Comparison of ENCODE assay signal across 1 cellular context in the genomic region with DNA sequence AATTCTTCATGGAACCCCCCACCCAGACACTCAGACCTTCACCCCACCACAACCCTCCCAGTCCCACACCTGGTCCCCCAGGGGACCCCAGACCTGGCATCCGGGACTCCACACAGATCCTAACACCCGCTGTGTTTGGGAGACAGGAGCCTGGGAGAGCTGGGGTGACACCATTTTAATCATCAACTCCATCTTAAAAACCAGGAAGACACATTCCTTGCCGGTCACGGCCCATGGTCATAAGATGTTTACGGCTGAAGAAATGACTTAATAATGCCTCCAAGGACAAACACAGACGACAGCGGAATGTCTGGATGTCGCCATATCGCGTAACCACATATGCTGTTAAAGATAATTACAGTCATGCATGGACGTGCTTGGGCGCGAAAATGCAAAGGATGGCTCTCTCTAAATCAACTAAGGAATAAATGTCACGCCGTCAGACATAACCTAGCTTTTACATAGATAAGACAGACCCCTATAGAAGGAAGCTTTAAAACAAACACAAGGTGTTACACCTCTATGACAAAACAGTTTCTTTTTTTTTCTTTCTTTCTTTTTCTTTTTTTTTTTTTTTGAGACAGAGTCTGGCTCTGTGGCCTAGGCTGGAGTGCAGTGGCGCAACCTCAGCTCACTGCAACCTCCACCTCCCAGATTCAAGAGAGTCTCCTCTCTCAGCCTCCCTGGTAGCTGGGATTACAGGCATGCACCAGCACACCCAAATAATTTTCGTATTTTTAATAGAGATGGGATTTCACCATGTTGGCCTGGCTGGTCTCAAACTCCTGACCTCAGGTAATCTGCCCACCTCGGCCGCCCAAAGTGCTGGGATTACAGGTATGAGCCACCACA.
A peak's percentile ranks its signal among the peaks of the same experiment; 100 is the strongest.
TF ChIP-seq lines count a peak whose summit lies in the region.

No MANE protein-coding gene starts in this region.

TF ChIP-seq in K562, 482 proteins besides CTCF, POLR2A, EP300 and RAD21 (continued from another document and continues in another):
- TF ChIP-seq, protein P1, sequence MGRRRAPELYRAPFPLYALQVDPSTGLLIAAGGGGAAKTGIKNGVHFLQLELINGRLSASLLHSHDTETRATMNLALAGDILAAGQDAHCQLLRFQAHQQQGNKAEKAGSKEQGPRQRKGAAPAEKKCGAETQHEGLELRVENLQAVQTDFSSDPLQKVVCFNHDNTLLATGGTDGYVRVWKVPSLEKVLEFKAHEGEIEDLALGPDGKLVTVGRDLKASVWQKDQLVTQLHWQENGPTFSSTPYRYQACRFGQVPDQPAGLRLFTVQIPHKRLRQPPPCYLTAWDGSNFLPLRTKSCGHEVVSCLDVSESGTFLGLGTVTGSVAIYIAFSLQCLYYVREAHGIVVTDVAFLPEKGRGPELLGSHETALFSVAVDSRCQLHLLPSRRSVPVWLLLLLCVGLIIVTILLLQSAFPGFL (CRISPR knock-in tag; IDR thresholded peaks at IDR 0.05), result no peak
- TF ChIP-seq RB1 (IDR thresholded peaks at IDR 0.05; ENCODE audit: low read depth) (peak; percentile 28; the same call in 1 of the 2 replicates), L3MBTL2 (IDR thresholded peaks at IDR 0.05) (peak; percentile 56), BCOR (IDR thresholded peaks at IDR 0.05) (no peak), MECOM (CRISPR knock-in tag; IDR thresholded peaks at IDR 0.05) (peak; percentile 91), HNRNPL (IDR thresholded peaks at IDR 0.05; ENCODE audit: low read depth, low read length) (no peak), SIN3A (IDR thresholded peaks at IDR 0.05; ENCODE audit: borderline replicate concordance in 2 of 2, control insufficient read depth in 1 of 2, low read depth in 2 of 2, low read length in 2 of 2) (no peak), HDGF (IDR thresholded peaks at IDR 0.05) (no peak), ZNF778 (CRISPR knock-in tag; IDR thresholded peaks at IDR 0.05) (no peak), PHF20 (IDR thresholded peaks at IDR 0.05; ENCODE audit: partially characterized antibody) (no peak), SNIP1 (IDR thresholded peaks at IDR 0.05; ENCODE audit: low read depth) (no peak), ZFP1 (CRISPR knock-in tag; IDR thresholded peaks at IDR 0.05) (peak; percentile 76; the same call in 1 of the 2 replicates), ZNF696 (CRISPR knock-in tag; conservative IDR thresholded peaks at IDR 0.05) (no peak), ZBTB1 (CRISPR knock-in tag; IDR thresholded peaks at IDR 0.05; ENCODE audit: borderline replicate concordance, low read depth) (no peak), ZNF644 (tag; IDR thresholded peaks at IDR 0.05; ENCODE audit: low read depth) (peak; percentile 96), ELF4 (CRISPR knock-in tag; IDR thresholded peaks at IDR 0.05) (peak; percentile 87; the same call in 1 of the 2 replicates), FOXM1 (IDR thresholded peaks at IDR 0.05; ENCODE audit: low read depth) (no peak), FOXM1 (CRISPR knock-in tag; IDR thresholded peaks at IDR 0.05; ENCODE audit: low read depth) (no peak), ZC3H11A (IDR thresholded peaks at IDR 0.05; ENCODE audit: low read depth, low read length) (no peak), FOSL1 (tag; conservative IDR thresholded peaks at IDR 0.05) (peak; percentile 40), KLF6 (CRISPR knock-in tag; IDR thresholded peaks at IDR 0.05; ENCODE audit: borderline replicate concordance) (peak; percentile 96), PYGO2 (tag; IDR thresholded peaks at IDR 0.05) (peak; percentile 93), SLC30A9 (CRISPR knock-in tag; IDR thresholded peaks at IDR 0.05) (no peak), CREM (IDR thresholded peaks at IDR 0.05; ENCODE audit: low read depth) (peak; percentile 86)
- TF ChIP-seq, protein P2, sequence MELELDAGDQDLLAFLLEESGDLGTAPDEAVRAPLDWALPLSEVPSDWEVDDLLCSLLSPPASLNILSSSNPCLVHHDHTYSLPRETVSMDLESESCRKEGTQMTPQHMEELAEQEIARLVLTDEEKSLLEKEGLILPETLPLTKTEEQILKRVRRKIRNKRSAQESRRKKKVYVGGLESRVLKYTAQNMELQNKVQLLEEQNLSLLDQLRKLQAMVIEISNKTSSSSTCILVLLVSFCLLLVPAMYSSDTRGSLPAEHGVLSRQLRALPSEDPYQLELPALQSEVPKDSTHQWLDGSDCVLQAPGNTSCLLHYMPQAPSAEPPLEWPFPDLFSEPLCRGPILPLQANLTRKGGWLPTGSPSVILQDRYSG (tag; conservative IDR thresholded peaks at IDR 0.05; ENCODE audit: low read depth), result peak; percentile 97
- TF ChIP-seq, protein P3, sequence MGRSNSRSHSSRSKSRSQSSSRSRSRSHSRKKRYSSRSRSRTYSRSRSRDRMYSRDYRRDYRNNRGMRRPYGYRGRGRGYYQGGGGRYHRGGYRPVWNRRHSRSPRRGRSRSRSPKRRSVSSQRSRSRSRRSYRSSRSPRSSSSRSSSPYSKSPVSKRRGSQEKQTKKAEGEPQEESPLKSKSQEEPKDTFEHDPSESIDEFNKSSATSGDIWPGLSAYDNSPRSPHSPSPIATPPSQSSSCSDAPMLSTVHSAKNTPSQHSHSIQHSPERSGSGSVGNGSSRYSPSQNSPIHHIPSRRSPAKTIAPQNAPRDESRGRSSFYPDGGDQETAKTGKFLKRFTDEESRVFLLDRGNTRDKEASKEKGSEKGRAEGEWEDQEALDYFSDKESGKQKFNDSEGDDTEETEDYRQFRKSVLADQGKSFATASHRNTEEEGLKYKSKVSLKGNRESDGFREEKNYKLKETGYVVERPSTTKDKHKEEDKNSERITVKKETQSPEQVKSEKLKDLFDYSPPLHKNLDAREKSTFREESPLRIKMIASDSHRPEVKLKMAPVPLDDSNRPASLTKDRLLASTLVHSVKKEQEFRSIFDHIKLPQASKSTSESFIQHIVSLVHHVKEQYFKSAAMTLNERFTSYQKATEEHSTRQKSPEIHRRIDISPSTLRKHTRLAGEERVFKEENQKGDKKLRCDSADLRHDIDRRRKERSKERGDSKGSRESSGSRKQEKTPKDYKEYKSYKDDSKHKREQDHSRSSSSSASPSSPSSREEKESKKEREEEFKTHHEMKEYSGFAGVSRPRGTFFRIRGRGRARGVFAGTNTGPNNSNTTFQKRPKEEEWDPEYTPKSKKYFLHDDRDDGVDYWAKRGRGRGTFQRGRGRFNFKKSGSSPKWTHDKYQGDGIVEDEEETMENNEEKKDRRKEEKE (IDR thresholded peaks at IDR 0.05; ENCODE audit: borderline replicate concordance in 1 of 2, control insufficient read depth in 1 of 2, low read depth in 2 of 2, low read length in 1 of 2), result no peak
- TF ChIP-seq, protein P4, sequence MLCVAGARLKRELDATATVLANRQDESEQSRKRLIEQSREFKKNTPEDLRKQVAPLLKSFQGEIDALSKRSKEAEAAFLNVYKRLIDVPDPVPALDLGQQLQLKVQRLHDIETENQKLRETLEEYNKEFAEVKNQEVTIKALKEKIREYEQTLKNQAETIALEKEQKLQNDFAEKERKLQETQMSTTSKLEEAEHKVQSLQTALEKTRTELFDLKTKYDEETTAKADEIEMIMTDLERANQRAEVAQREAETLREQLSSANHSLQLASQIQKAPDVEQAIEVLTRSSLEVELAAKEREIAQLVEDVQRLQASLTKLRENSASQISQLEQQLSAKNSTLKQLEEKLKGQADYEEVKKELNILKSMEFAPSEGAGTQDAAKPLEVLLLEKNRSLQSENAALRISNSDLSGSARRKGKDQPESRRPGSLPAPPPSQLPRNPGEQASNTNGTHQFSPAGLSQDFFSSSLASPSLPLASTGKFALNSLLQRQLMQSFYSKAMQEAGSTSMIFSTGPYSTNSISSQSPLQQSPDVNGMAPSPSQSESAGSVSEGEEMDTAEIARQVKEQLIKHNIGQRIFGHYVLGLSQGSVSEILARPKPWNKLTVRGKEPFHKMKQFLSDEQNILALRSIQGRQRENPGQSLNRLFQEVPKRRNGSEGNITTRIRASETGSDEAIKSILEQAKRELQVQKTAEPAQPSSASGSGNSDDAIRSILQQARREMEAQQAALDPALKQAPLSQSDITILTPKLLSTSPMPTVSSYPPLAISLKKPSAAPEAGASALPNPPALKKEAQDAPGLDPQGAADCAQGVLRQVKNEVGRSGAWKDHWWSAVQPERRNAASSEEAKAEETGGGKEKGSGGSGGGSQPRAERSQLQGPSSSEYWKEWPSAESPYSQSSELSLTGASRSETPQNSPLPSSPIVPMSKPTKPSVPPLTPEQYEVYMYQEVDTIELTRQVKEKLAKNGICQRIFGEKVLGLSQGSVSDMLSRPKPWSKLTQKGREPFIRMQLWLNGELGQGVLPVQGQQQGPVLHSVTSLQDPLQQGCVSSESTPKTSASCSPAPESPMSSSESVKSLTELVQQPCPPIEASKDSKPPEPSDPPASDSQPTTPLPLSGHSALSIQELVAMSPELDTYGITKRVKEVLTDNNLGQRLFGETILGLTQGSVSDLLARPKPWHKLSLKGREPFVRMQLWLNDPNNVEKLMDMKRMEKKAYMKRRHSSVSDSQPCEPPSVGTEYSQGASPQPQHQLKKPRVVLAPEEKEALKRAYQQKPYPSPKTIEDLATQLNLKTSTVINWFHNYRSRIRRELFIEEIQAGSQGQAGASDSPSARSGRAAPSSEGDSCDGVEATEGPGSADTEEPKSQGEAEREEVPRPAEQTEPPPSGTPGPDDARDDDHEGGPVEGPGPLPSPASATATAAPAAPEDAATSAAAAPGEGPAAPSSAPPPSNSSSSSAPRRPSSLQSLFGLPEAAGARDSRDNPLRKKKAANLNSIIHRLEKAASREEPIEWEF (CRISPR knock-in tag; IDR thresholded peaks at IDR 0.05), result peak; percentile 92
- TF ChIP-seq, protein P5, sequence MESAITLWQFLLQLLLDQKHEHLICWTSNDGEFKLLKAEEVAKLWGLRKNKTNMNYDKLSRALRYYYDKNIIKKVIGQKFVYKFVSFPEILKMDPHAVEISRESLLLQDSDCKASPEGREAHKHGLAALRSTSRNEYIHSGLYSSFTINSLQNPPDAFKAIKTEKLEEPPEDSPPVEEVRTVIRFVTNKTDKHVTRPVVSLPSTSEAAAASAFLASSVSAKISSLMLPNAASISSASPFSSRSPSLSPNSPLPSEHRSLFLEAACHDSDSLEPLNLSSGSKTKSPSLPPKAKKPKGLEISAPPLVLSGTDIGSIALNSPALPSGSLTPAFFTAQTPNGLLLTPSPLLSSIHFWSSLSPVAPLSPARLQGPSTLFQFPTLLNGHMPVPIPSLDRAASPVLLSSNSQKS (CRISPR knock-in tag; IDR thresholded peaks at IDR 0.05), result no peak
- TF ChIP-seq, protein P6, sequence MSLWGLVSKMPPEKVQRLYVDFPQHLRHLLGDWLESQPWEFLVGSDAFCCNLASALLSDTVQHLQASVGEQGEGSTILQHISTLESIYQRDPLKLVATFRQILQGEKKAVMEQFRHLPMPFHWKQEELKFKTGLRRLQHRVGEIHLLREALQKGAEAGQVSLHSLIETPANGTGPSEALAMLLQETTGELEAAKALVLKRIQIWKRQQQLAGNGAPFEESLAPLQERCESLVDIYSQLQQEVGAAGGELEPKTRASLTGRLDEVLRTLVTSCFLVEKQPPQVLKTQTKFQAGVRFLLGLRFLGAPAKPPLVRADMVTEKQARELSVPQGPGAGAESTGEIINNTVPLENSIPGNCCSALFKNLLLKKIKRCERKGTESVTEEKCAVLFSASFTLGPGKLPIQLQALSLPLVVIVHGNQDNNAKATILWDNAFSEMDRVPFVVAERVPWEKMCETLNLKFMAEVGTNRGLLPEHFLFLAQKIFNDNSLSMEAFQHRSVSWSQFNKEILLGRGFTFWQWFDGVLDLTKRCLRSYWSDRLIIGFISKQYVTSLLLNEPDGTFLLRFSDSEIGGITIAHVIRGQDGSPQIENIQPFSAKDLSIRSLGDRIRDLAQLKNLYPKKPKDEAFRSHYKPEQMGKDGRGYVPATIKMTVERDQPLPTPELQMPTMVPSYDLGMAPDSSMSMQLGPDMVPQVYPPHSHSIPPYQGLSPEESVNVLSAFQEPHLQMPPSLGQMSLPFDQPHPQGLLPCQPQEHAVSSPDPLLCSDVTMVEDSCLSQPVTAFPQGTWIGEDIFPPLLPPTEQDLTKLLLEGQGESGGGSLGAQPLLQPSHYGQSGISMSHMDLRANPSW (CRISPR knock-in tag; IDR thresholded peaks at IDR 0.05), result no peak
- TF ChIP-seq, protein P7, sequence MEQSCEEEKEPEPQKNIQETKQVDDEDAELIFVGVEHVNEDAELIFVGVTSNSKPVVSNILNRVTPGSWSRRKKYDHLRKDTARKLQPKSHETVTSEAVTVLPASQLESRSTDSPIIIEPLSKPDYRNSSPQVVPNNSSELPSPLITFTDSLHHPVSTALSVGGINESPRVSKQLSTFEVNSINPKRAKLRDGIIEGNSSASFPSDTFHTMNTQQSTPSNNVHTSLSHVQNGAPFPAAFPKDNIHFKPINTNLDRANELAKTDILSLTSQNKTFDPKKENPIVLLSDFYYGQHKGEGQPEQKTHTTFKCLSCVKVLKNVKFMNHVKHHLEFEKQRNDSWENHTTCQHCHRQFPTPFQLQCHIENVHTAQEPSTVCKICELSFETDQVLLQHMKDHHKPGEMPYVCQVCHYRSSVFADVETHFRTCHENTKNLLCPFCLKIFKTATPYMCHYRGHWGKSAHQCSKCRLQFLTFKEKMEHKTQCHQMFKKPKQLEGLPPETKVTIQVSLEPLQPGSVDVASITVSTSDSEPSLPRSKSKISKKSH (CRISPR knock-in tag; IDR thresholded peaks at IDR 0.05), result no peak
- TF ChIP-seq, protein P8, sequence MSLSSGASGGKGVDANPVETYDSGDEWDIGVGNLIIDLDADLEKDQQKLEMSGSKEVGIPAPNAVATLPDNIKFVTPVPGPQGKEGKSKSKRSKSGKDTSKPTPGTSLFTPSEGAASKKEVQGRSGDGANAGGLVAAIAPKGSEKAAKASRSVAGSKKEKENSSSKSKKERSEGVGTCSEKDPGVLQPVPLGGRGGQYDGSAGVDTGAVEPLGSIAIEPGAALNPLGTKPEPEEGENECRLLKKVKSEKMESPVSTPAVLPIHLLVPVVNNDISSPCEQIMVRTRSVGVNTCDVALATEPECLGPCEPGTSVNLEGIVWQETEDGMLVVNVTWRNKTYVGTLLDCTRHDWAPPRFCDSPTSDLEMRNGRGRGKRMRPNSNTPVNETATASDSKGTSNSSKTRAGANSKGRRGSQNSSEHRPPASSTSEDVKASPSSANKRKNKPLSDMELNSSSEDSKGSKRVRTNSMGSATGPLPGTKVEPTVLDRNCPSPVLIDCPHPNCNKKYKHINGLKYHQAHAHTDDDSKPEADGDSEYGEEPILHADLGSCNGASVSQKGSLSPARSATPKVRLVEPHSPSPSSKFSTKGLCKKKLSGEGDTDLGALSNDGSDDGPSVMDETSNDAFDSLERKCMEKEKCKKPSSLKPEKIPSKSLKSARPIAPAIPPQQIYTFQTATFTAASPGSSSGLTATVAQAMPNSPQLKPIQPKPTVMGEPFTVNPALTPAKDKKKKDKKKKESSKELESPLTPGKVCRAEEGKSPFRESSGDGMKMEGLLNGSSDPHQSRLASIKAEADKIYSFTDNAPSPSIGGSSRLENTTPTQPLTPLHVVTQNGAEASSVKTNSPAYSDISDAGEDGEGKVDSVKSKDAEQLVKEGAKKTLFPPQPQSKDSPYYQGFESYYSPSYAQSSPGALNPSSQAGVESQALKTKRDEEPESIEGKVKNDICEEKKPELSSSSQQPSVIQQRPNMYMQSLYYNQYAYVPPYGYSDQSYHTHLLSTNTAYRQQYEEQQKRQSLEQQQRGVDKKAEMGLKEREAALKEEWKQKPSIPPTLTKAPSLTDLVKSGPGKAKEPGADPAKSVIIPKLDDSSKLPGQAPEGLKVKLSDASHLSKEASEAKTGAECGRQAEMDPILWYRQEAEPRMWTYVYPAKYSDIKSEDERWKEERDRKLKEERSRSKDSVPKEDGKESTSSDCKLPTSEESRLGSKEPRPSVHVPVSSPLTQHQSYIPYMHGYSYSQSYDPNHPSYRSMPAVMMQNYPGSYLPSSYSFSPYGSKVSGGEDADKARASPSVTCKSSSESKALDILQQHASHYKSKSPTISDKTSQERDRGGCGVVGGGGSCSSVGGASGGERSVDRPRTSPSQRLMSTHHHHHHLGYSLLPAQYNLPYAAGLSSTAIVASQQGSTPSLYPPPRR (CRISPR knock-in tag; IDR thresholded peaks at IDR 0.05; ENCODE audit: borderline replicate concordance), result no peak
